ENCODE assay signal across 19 cellular contexts in genomic region chr17:44397479-44398440, GRCh38. TPM values are rescaled to one million over a fixed set of nuclear protein-coding genes. Genes with fewer than 3 reads are reported as not detected.
A peak's percentile ranks its signal among the peaks of the same experiment; 100 is the strongest.
DNase-seq lines count a peak whose midpoint lies in the region; ATAC-seq, FAIRE-seq and TF ChIP-seq lines count a peak whose summit lies in the region.
"Had no signal": no experiment of that assay in that cellular context is flagged by ENCODE, and none has a peak within 500 bp of the region (broad histone marks: within the 10 kb centered on the region; RNA-seq: fewer than 3 reads in every experiment).

No MANE protein-coding gene starts in this region.

- H3K4me3 Mint-ChIP-seq in activated T-helper 17 cell treated with anti-CD3 and anti-CD28 coated beads, Interleukin-2, amount 50 U/mL, for 72 hours = no peak overlapping the region
- H3K4me3 Mint-ChIP-seq: CD4-positive, CD25-positive, alpha-beta regulatory T cell had no signal

- no peaks in the 10 kb centered on the region for H3K9me3 Mint-ChIP-seq in activated T-helper 17 cell treated with anti-CD3 and anti-CD28 coated beads, Interleukin-2, amount 50 U/mL, for 72 hours

- H3K79me2 ChIP-seq in HepG2 (ENCODE audit: insufficient read depth, low read length) (no peaks in the 10 kb centered on the region), OCI-LY7 (ENCODE audit: insufficient read depth, low read depth, low read length) (no peaks in the 10 kb centered on the region)

- no peaks in the 10 kb centered on the region for H4K20me1 ChIP-seq in HepG2 (ENCODE audit: insufficient read depth, low read length)
- no peaks in the 10 kb centered on the region for H4K20me1 ChIP-seq in OCI-LY7 (ENCODE audit: insufficient read depth, low read length)

- H3K4me3 ChIP-seq in HepG2 (replicated peaks in 1 of 3; ENCODE audit: insufficient read depth in 1 of 3, low read depth in 2 of 3, low read length in 3 of 3) (no peak overlapping the region), OCI-LY7 (ENCODE audit: low read depth, low read length, poor library complexity, severe bottlenecking) (no peak overlapping the region), foreskin fibroblast (ENCODE audit: low read depth in 1 of 2, low read length in 2 of 2) (no peak overlapping the region)

- no peaks in the 10 kb centered on the region for H3K27me3 ChIP-seq in HepG2 (ENCODE audit: control insufficient read depth in 1 of 2, insufficient read depth in 2 of 2, low read length in 2 of 2)

- DNase-seq in Right ventricle myocardium inferior (ENCODE audit: missing footprints) (no peak), left ventricle myocardium superior (no peak), HepG2 (ENCODE audit: low spot score) (no peak), OCI-LY7 (ENCODE audit: low spot score) (no peak), foreskin fibroblast (no peak)
- no peak for DNase-seq in stimulated activated naive CD8-positive, alpha-beta T cell treated with anti-CD3 and anti-CD28 coated beads, Interleukin-15, Interleukin-2, amounts not matched to agents 100 U/mL and 50 U/mL, for 24 hours
- DNase-seq: CD4-positive, CD25-positive, alpha-beta regulatory T cell; DND-41; GDM1; HCEC 1CT; NCI-H146; NCI-H2081 treated with DMSO at 0.1 percent for 48 hours; NCI-H2227 treated with DMSO at 0.1 percent for 48 hours; NCI-H526 had no signal

- ATAC-seq in Right ventricle myocardium inferior (peak; percentile 14), left ventricle myocardium superior (no peak), HepG2 (no peak; the same call in 2 of the 3 replicates), HG02623 (IDR thresholded peaks at IDR 0.05; ENCODE audit: unreplicated experiment) (no peak)
- ATAC-seq in activated T-helper 17 cell treated with anti-CD3 and anti-CD28 coated beads, Interleukin-2, amount 50 U/mL, for 72 hours (replicated peaks) = no peak
- ATAC-seq in stimulated activated naive CD8-positive, alpha-beta T cell treated with anti-CD3 and anti-CD28 coated beads, Interleukin-15, Interleukin-2, amounts not matched to agents 100 U/mL and 50 U/mL, for 24 hours = peak; percentile 15

- H3K27me3 Mint-ChIP-seq in activated T-helper 17 cell treated with anti-CD3 and anti-CD28 coated beads, Interleukin-2, amount 50 U/mL, for 72 hours = no peaks in the 10 kb centered on the region
- H3K27me3 Mint-ChIP-seq: CD4-positive, CD25-positive, alpha-beta regulatory T cell had no signal

- H3K4me2 ChIP-seq in HepG2 (ENCODE audit: low read depth, low read length) (no peak overlapping the region), OCI-LY7 (ENCODE audit: low read length) (no peak overlapping the region)

- in situ Hi-C loops in HepG2 (cut with HindIII; ENCODE audit: extremely low pct_ligation_motif_present, low pct_unique_long_range_greater_than_20kb) = loop anchor here (5.0 kb wide), 1 partner anchor 125 kb away; no protein-coding TSS in a partner anchor

- no peaks in the 10 kb centered on the region for H3K9me3 ChIP-seq in HepG2 (ENCODE audit: low read length)
- no peaks in the 10 kb centered on the region for H3K9me3 ChIP-seq in OCI-LY7 (ENCODE audit: low read length)

- TF ChIP-seq POLR2A in HepG2 (IDR thresholded peaks at IDR 0.05; ENCODE audit: insufficient read depth in 1 of 2, low read depth in 2 of 2, low read length in 2 of 2) = 0 out of 4 replicates have a peak, but pooled peaks of 1 of the 2 experiments have one; percentile 40

- BruUV-seq in HepG2 (replicated peaks; lab: Mats Ljungman, UMichigan) (no TSS peak), OCI-LY7 (replicated peaks; lab: Mats Ljungman, UMichigan) (no TSS peak)

- H3K36me3 ChIP-seq in HepG2 (replicated peaks in 1 of 2; ENCODE audit: control insufficient read depth in 1 of 2, insufficient read depth in 2 of 2, low read length in 2 of 2) (peaks cover 18 to 55% of the 10 kb centered on the region in 2 experiments), OCI-LY7 (ENCODE audit: insufficient read depth, low read length) (peaks cover 52% of the 10 kb centered on the region)

- intact Hi-C loops in Right ventricle myocardium inferior (cut with DNase I) = no loop called here
- intact Hi-C loops in left ventricle myocardium superior (cut with micrococcal nuclease) = no loop called here
- intact Hi-C loops in HepG2 (cut with micrococcal nuclease; ENCODE audit: unreplicated experiment) = no loop called here
- intact Hi-C loops in OCI-LY7 (cut with micrococcal nuclease; ENCODE audit: unreplicated experiment) = no loop called here

- FAIRE-seq in HepG2 (lab: Jason Lieb, UNC) = no peak

- peak overlapping the region; percentile 53 for H3K27ac Mint-ChIP-seq in activated T-helper 17 cell treated with anti-CD3 and anti-CD28 coated beads, Interleukin-2, amount 50 U/mL, for 72 hours

- POLR2A ChIA-PET in HepG2 (lab: Yijun Ruan, JAX) = no interaction called here
- POLR2A ChIA-PET in OCI-LY7 (lab: Charles Lee) = interaction anchor here (0.8 to 1.1 kb wide), 2 partner anchors 15 to 77 kb away, joined by 3 to 4 read pairs; no protein-coding TSS in a partner anchor

- peaks cover 5% of the 10 kb centered on the region for H3K4me1 Mint-ChIP-seq in activated T-helper 17 cell treated with anti-CD3 and anti-CD28 coated beads, Interleukin-2, amount 50 U/mL, for 72 hours

- CTCF ChIA-PET in HepG2 (lab: Yijun Ruan, JAX; ENCODE audit: low intra/inter-chr PET ratio, low total read pairs) (interaction anchor here (0.6 kb wide), 1 partner anchor 9 kb away, joined by 3 read pairs; no protein-coding TSS in a partner anchor), OCI-LY7 (lab: Charles Lee; ENCODE audit: unreplicated experiment) (no interaction called here)

- peaks cover 59% of the 10 kb centered on the region for H3K36me3 Mint-ChIP-seq in activated T-helper 17 cell treated with anti-CD3 and anti-CD28 coated beads, Interleukin-2, amount 50 U/mL, for 72 hours (ENCODE audit: low read depth)

- no peak for TF ChIP-seq RAD21 in HepG2 (CRISPR knock-in tag; IDR thresholded peaks at IDR 0.05)

- no peak for TF ChIP-seq EP300 in HepG2 (IDR thresholded peaks at IDR 0.05; ENCODE audit: low read depth in 2 of 2, low read length in 2 of 2)
- TF ChIP-seq EP300 in HepG2 (CRISPR knock-in tag; IDR thresholded peaks at IDR 0.05; ENCODE audit: borderline replicate concordance) = no peak

- TF ChIP-seq CTCF in HepG2 (CRISPR knock-in tag; IDR thresholded peaks at IDR 0.05) = no peak
- TF ChIP-seq CTCF in OCI-LY7 (conservative IDR thresholded peaks at IDR 0.05; ENCODE audit: low read length) = no peak
- no peak for TF ChIP-seq CTCF in foreskin fibroblast (IDR thresholded peaks at IDR 0.05; ENCODE audit: low read depth, low read length)

- 96% methylated on average over 7 of the region's 8 CpGs for WGBS in HepG2 (ENCODE audit: low lambda C conversion rate)

- H3K9ac ChIP-seq in HepG2 (ENCODE audit: insufficient read depth, low read depth, low read length) = no peak overlapping the region

- H2AFZ ChIP-seq in HepG2 (ENCODE audit: low read length) (no peak overlapping the region), OCI-LY7 (ENCODE audit: low read length) (no peak overlapping the region)

- H3K4me1 ChIP-seq in HepG2 (ENCODE audit: insufficient read depth, low read length) = no peaks in the 10 kb centered on the region
- peaks cover 3% of the 10 kb centered on the region for H3K4me1 ChIP-seq in OCI-LY7 (ENCODE audit: insufficient read depth, low read length, poor library complexity, severe bottlenecking)

- H3K27ac ChIP-seq in HepG2 (ENCODE audit: extremely low read length, insufficient read depth, low read length) (no peak overlapping the region), OCI-LY7 (ENCODE audit: low read depth, low read length, poor library complexity, severe bottlenecking) (no peak overlapping the region)
- H3K27ac ChIP-seq: RWPE1 had no signal

- no peaks in the 10 kb centered on the region for H3K9me2 ChIP-seq in OCI-LY7 (ENCODE audit: insufficient read depth, low read length)

RNA-seq across cellular contexts. Expression of gene ITGA2B, which starts 8.3 kb away (rescaled TPM):
- total RNA-seq in Right ventricle myocardium inferior (0.78 TPM), left ventricle myocardium superior (0.72 TPM), HepG2 (2016; rRNA removed; fragmentation: Illumina TruSeq; extraction: Trizol) (0.38 and 0.41 TPM in 2 replicates), OCI-LY7 (2022) (0.46 and 0.63 TPM in 2 replicates)
- 1 to 10 TPM; 2.2 to 3.7 TPM for total RNA-seq in activated T-helper 17 cell treated with anti-CD3 and anti-CD28 coated beads, Interleukin-2, amount 50 U/mL, for 72 hours
- 0.30 TPM in 1 of 2 replicates, not detected in the other for total RNA-seq in HepG2 (2016; cell fraction: cytosol; rRNA removed; fragmentation: Illumina TruSeq; extraction: Trizol; ENCODE audit: low read depth)
- 0.22 and 0.37 TPM in 2 replicates for total RNA-seq in HepG2 (2016; cell fraction: insoluble cytoplasmic fraction; rRNA removed; fragmentation: Illumina TruSeq; extraction: Trizol)
- 0.19 and 0.83 TPM in 2 replicates for total RNA-seq in HepG2 (2016; cell fraction: membrane; rRNA removed; fragmentation: Illumina TruSeq; extraction: Trizol)
- 0.37 and 0.44 TPM in 2 replicates for total RNA-seq in HepG2 (2016; cell fraction: nucleus; rRNA removed; fragmentation: Illumina TruSeq; extraction: Trizol)
- 1.1 and 1.9 TPM in 2 replicates for polyA plus RNA-seq in HepG2 (2011; rRNA removed)
- 0.42 and 0.63 TPM in 2 replicates for polyA plus RNA-seq in HepG2 (2011; cell fraction: cytosol; rRNA removed)
- polyA plus RNA-seq in HepG2 (2011; cell fraction: nucleus; rRNA removed) = 11.3 and 12.6 TPM in 2 replicates
- polyA plus RNA-seq in HepG2 (2012) = 2.4 and 4.7 TPM in 2 replicates
- polyA plus RNA-seq in HepG2 (2016; cell fraction: cytosol; fragmentation: Illumina TruSeq; extraction: Trizol; ENCODE audit: low read depth) = 0.27 TPM in 1 of 2 replicates, not detected in the other
- polyA plus RNA-seq in HepG2 (2016; cell fraction: insoluble cytoplasmic fraction; fragmentation: Illumina TruSeq; extraction: Trizol; ENCODE audit: low read depth) = 0.25 TPM in 1 of 2 replicates, not detected in the other
- polyA plus RNA-seq in HepG2 (2016; cell fraction: membrane; fragmentation: Illumina TruSeq; extraction: Trizol; ENCODE audit: low read depth) = 0.40 TPM in 1 of 2 replicates, not detected in the other
- 0.60 and 1.3 TPM in 2 replicates for polyA plus RNA-seq in HepG2 (2016; cell fraction: nucleus; fragmentation: Illumina TruSeq; extraction: Trizol; ENCODE audit: insufficient read depth, low read depth)
- 0.74 and 1.3 TPM in 2 replicates for polyA minus RNA-seq in HepG2 (2011; rRNA and poly(A)+ RNA removed; ENCODE audit: low replicate concordance)
- polyA minus RNA-seq in HepG2 (2011; cell fraction: cytosol; rRNA and poly(A)+ RNA removed) = 0.26 and 0.69 TPM in 2 replicates
- 1.9 and 2.4 TPM in 2 replicates for polyA minus RNA-seq in HepG2 (2011; cell fraction: nucleus; rRNA and poly(A)+ RNA removed)
- total RNA-seq in OCI-LY7 (2014; rRNA removed; shearing (Covaris generic)) = 0.44 and 0.57 TPM in 2 replicates
- total RNA-seq: HT1080, SK-MEL-5 had no signal
- polyA plus RNA-seq: CD4-positive, CD25-positive, alpha-beta regulatory T cell had no signal

RNA-seq across cellular contexts. Expression of gene FAM171A2, which starts 34.1 kb away (rescaled TPM):
- 0.70 TPM for total RNA-seq in Right ventricle myocardium inferior
- 0.72 TPM for total RNA-seq in left ventricle myocardium superior
- under 1 TPM; 0.17 to 0.32 TPM for total RNA-seq in activated T-helper 17 cell treated with anti-CD3 and anti-CD28 coated beads, Interleukin-2, amount 50 U/mL, for 72 hours
- total RNA-seq in HepG2 (2016; rRNA removed; fragmentation: Illumina TruSeq; extraction: Trizol) = 1.0 and 1.8 TPM in 2 replicates
- 0.44 and 1.2 TPM in 2 replicates for total RNA-seq in HepG2 (2016; cell fraction: cytosol; rRNA removed; fragmentation: Illumina TruSeq; extraction: Trizol; ENCODE audit: low read depth)
- total RNA-seq in HepG2 (2016; cell fraction: insoluble cytoplasmic fraction; rRNA removed; fragmentation: Illumina TruSeq; extraction: Trizol) = 0.97 and 2.0 TPM in 2 replicates
- 1.4 and 2.0 TPM in 2 replicates for total RNA-seq in HepG2 (2016; cell fraction: membrane; rRNA removed; fragmentation: Illumina TruSeq; extraction: Trizol)
- total RNA-seq in HepG2 (2016; cell fraction: nucleus; rRNA removed; fragmentation: Illumina TruSeq; extraction: Trizol) = 1.8 and 2.4 TPM in 2 replicates
- 3.6 and 5.8 TPM in 2 replicates for polyA plus RNA-seq in HepG2 (2011; rRNA removed)
- polyA plus RNA-seq in HepG2 (2011; cell fraction: cytosol; rRNA removed) = 3.3 and 4.9 TPM in 2 replicates
- 5.7 and 6.2 TPM in 2 replicates for polyA plus RNA-seq in HepG2 (2011; cell fraction: nucleus; rRNA removed)
- polyA plus RNA-seq in HepG2 (2012) = 3.9 and 7.7 TPM in 2 replicates
- polyA plus RNA-seq in HepG2 (2016; cell fraction: cytosol; fragmentation: Illumina TruSeq; extraction: Trizol; ENCODE audit: low read depth) = 0.99 and 1.1 TPM in 2 replicates
- 0.66 and 0.71 TPM in 2 replicates for polyA plus RNA-seq in HepG2 (2016; cell fraction: insoluble cytoplasmic fraction; fragmentation: Illumina TruSeq; extraction: Trizol; ENCODE audit: low read depth)
- 0.84 and 1.1 TPM in 2 replicates for polyA plus RNA-seq in HepG2 (2016; cell fraction: membrane; fragmentation: Illumina TruSeq; extraction: Trizol; ENCODE audit: low read depth)
- polyA plus RNA-seq in HepG2 (2016; cell fraction: nucleus; fragmentation: Illumina TruSeq; extraction: Trizol; ENCODE audit: insufficient read depth, low read depth) = 3.3 and 3.5 TPM in 2 replicates
- polyA minus RNA-seq in HepG2 (2011; rRNA and poly(A)+ RNA removed; ENCODE audit: low replicate concordance) = 1.3 and 9.8 TPM in 2 replicates
- polyA minus RNA-seq in HepG2 (2011; cell fraction: cytosol; rRNA and poly(A)+ RNA removed) = 3.0 and 3.8 TPM in 2 replicates
- 1.3 and 2.7 TPM in 2 replicates for polyA minus RNA-seq in HepG2 (2011; cell fraction: nucleus; rRNA and poly(A)+ RNA removed)
- total RNA-seq in OCI-LY7 (2014; rRNA removed; shearing (Covaris generic)) = 3.4 and 8.8 TPM in 2 replicates
- 4.2 and 4.6 TPM in 2 replicates for total RNA-seq in OCI-LY7 (2022)

RNA-seq across cellular contexts. Expression of gene GRN, which starts 52.7 kb away (rescaled TPM):
- total RNA-seq in Right ventricle myocardium inferior (150 TPM), left ventricle myocardium superior (156 TPM), HepG2 (2016; rRNA removed; fragmentation: Illumina TruSeq; extraction: Trizol) (41.2 and 86.6 TPM in 2 replicates), OCI-LY7 (2022) (228 and 247 TPM in 2 replicates)
- 10 to 100 TPM; 48.5 to 54.5 TPM for total RNA-seq in activated T-helper 17 cell treated with anti-CD3 and anti-CD28 coated beads, Interleukin-2, amount 50 U/mL, for 72 hours
- total RNA-seq in HepG2 (2016; cell fraction: cytosol; rRNA removed; fragmentation: Illumina TruSeq; extraction: Trizol; ENCODE audit: low read depth) = 14.7 and 16.4 TPM in 2 replicates
- total RNA-seq in HepG2 (2016; cell fraction: insoluble cytoplasmic fraction; rRNA removed; fragmentation: Illumina TruSeq; extraction: Trizol) = 36.4 and 95.6 TPM in 2 replicates
- total RNA-seq in HepG2 (2016; cell fraction: membrane; rRNA removed; fragmentation: Illumina TruSeq; extraction: Trizol) = 24.9 and 32.7 TPM in 2 replicates
- total RNA-seq in HepG2 (2016; cell fraction: nucleus; rRNA removed; fragmentation: Illumina TruSeq; extraction: Trizol) = 81.7 and 101 TPM in 2 replicates
- 143 and 195 TPM in 2 replicates for polyA plus RNA-seq in HepG2 (2011; rRNA removed)
- polyA plus RNA-seq in HepG2 (2011; cell fraction: cytosol; rRNA removed) = 82.9 and 130 TPM in 2 replicates
- polyA plus RNA-seq in HepG2 (2011; cell fraction: nucleus; rRNA removed) = 653 and 705 TPM in 2 replicates
- 166 and 219 TPM in 2 replicates for polyA plus RNA-seq in HepG2 (2012)
- polyA plus RNA-seq in HepG2 (2016; cell fraction: cytosol; fragmentation: Illumina TruSeq; extraction: Trizol; ENCODE audit: low read depth) = 23.3 and 23.7 TPM in 2 replicates
- 50.3 and 62.4 TPM in 2 replicates for polyA plus RNA-seq in HepG2 (2016; cell fraction: insoluble cytoplasmic fraction; fragmentation: Illumina TruSeq; extraction: Trizol; ENCODE audit: low read depth)
- 32.0 and 32.7 TPM in 2 replicates for polyA plus RNA-seq in HepG2 (2016; cell fraction: membrane; fragmentation: Illumina TruSeq; extraction: Trizol; ENCODE audit: low read depth)
- polyA plus RNA-seq in HepG2 (2016; cell fraction: nucleus; fragmentation: Illumina TruSeq; extraction: Trizol; ENCODE audit: insufficient read depth, low read depth) = 211 and 219 TPM in 2 replicates
- 65.4 and 170 TPM in 2 replicates for polyA minus RNA-seq in HepG2 (2011; rRNA and poly(A)+ RNA removed; ENCODE audit: low replicate concordance)
- 146 and 172 TPM in 2 replicates for polyA minus RNA-seq in HepG2 (2011; cell fraction: cytosol; rRNA and poly(A)+ RNA removed)
- polyA minus RNA-seq in HepG2 (2011; cell fraction: nucleus; rRNA and poly(A)+ RNA removed) = 48.2 and 74.1 TPM in 2 replicates
- total RNA-seq in OCI-LY7 (2014; rRNA removed; shearing (Covaris generic)) = 185 and 203 TPM in 2 replicates

Comparison
In these comparisons a context has a peak if more than half of its experiments do, and no peak if none do; other contexts are left out.
1. ATAC-seq: peak in Right ventricle myocardium inferior (single experiment) and stimulated activated naive CD8-positive, alpha-beta T cell treated with anti-CD3 and anti-CD28 coated beads, Interleukin-15, Interleukin-2, amounts not matched to agents 100 U/mL and 50 U/mL, for 24 hours (single experiment); none in left ventricle myocardium superior (single experiment), activated T-helper 17 cell treated with anti-CD3 and anti-CD28 coated beads, Interleukin-2, amount 50 U/mL, for 72 hours (single experiment), HepG2 (single experiment) and HG02623 (single experiment).